18 cellular contexts compared by ENCODE assay signal in the genomic region with DNA sequence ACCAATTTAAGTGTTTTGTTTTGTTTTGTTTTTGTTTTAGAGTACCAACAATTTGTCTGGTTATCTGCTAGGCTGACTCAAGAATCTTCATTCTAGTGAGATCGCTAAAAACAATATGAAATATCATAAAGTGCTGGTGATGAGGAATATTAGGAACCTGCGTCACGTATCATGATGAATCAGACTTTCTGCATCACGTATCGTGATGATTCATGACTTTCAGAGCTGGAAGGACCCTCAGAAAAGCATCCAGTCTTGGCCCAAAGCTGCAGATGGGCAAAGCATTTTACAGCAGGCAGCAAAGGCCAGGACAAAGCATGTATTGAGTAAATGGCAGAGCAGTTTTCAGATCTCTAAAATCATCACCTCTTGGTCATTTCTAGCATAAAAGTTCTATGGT.
DNase-seq lines count a peak whose midpoint lies in the region; FAIRE-seq and TF ChIP-seq lines count a peak whose summit lies in the region.
"Had no signal": no experiment of that assay in that cellular context is flagged by ENCODE, and none has a peak within 500 bp of the region (broad histone marks: within the 10 kb centered on the region; RNA-seq: fewer than 3 reads in every experiment).

No MANE protein-coding gene starts in this region.

- H3K27me3 ChIP-seq in astrocyte (ENCODE audit: insufficient read depth, low read length), result no peaks in the 10 kb centered on the region
- H3K27me3 ChIP-seq: esophagus squamous epithelium had no signal

- no peak for FAIRE-seq in HTR-8/SVneo (lab: Jason Lieb, UNC)
- peak; percentile 77 for FAIRE-seq in astrocyte (lab: Jason Lieb, UNC)

- H3K9me3 Mint-ChIP-seq in astrocyte (ENCODE audit: unreplicated experiment), result no peaks in the 10 kb centered on the region
- H3K9me3 Mint-ChIP-seq: activated T-helper 1 cell treated with anti-CD3 and anti-CD28 coated beads, Interleukin-12 subunit alpha, Interleukin-12 subunit beta, Interleukin-2, Interleukin-4 antibody, amounts not matched to agents 30 ng/mL and 10 ng/mL and 1 ng/mL, durations not matched to agents 14 hours and 24 hours and 36 hours; immature natural killer cell; stimulated activated effector memory CD8-positive, alpha-beta T cell treated with anti-CD3 and anti-CD28 coated beads, Interleukin-12 subunit alpha, Interleukin-12 subunit beta, amount 100 ng/mL, for 72 hours had no signal

- H3K4me1 ChIP-seq in astrocyte (ENCODE audit: insufficient read depth, low read length), result peaks cover 30% of the 10 kb centered on the region

- no peaks in the 10 kb centered on the region for H3K9me3 ChIP-seq in astrocyte (ENCODE audit: insufficient read depth, low read depth, low read length)
- H3K9me3 ChIP-seq: Caco-2, esophagus squamous epithelium, thoracic aorta had no signal

- H3K27ac ChIP-seq in astrocyte (ENCODE audit: low read depth, low read length), result peak overlapping the region; percentile 96
- H3K27ac ChIP-seq: esophagus squamous epithelium, thoracic aorta had no signal

- DNase-seq in HTR-8/SVneo (ENCODE audit: insufficient read length, low spot score) (peak; percentile 22), astrocyte (ENCODE audit: low read depth) (peak; percentile 84), fibroblast of peridontal ligament (ENCODE audit: extremely low read depth) (peak; percentile 63), CD1c-positive myeloid dendritic cell (ENCODE audit: extremely low spot score) (no peak), SKM-1 (lab: John Stamatoyannopoulos, UW; ENCODE audit: unreplicated experiment) (no peak), NCI-H2081 (lab: John Stamatoyannopoulos, UW) (no peak)
- DNase-seq in stimulated activated naive CD4-positive, alpha-beta T cell (lab: John Stamatoyannopoulos, UW), result no peak
- DNase-seq: Caco-2, esophagus squamous epithelium, immature natural killer cell, NCI-H1694 treated with DMSO at 0.1 percent for 48 hours, NCI-H774, OCI-M1 had no signal

- H3K36me3 Mint-ChIP-seq in astrocyte (ENCODE audit: low read depth, unreplicated experiment), result no peaks in the 10 kb centered on the region
- H3K36me3 Mint-ChIP-seq: activated naive CD8-positive, alpha-beta T cell; immature natural killer cell; stimulated activated effector memory CD8-positive, alpha-beta T cell treated with anti-CD3 and anti-CD28 coated beads, Interleukin-12 subunit alpha, Interleukin-12 subunit beta, amount 100 ng/mL, for 72 hours had no signal

- no peak overlapping the region for H3K4me3 ChIP-seq in astrocyte (ENCODE audit: insufficient read depth, low read depth, low read length)
- H3K4me3 ChIP-seq: esophagus squamous epithelium, thoracic aorta had no signal

- H3K4me1 Mint-ChIP-seq in astrocyte (ENCODE audit: low read depth, unreplicated experiment), result peaks cover 40% of the 10 kb centered on the region
- H3K4me1 Mint-ChIP-seq: B cell; immature natural killer cell; stimulated activated effector memory CD8-positive, alpha-beta T cell treated with anti-CD3 and anti-CD28 coated beads, Interleukin-12 subunit alpha, Interleukin-12 subunit beta, amount 100 ng/mL, for 72 hours had no signal

- H3K4me2 ChIP-seq in astrocyte (ENCODE audit: low read length), result peak overlapping the region; percentile 18

- TF ChIP-seq CTCF in astrocyte (IDR thresholded peaks at IDR 0.05; ENCODE audit: insufficient read depth, low read depth, low read length), result no peak

- no peak overlapping the region for H3K27ac Mint-ChIP-seq in astrocyte (ENCODE audit: unreplicated experiment)
- H3K27ac Mint-ChIP-seq: activated naive CD8-positive, alpha-beta T cell; activated T-helper 1 cell treated with anti-CD3 and anti-CD28 coated beads, Interleukin-12 subunit alpha, Interleukin-12 subunit beta, Interleukin-2, Interleukin-4 antibody, amounts not matched to agents 30 ng/mL and 10 ng/mL and 1 ng/mL, durations not matched to agents 14 hours and 24 hours and 36 hours; B cell; immature natural killer cell; stimulated activated effector memory CD8-positive, alpha-beta T cell treated with anti-CD3 and anti-CD28 coated beads, Interleukin-12 subunit alpha, Interleukin-12 subunit beta, amount 100 ng/mL, for 72 hours had no signal

- no peak overlapping the region for H3K4me3 Mint-ChIP-seq in astrocyte (ENCODE audit: unreplicated experiment)
- H3K4me3 Mint-ChIP-seq: activated naive CD8-positive, alpha-beta T cell; activated T-helper 1 cell treated with anti-CD3 and anti-CD28 coated beads, Interleukin-12 subunit alpha, Interleukin-12 subunit beta, Interleukin-2, Interleukin-4 antibody, amounts not matched to agents 30 ng/mL and 10 ng/mL and 1 ng/mL, durations not matched to agents 14 hours and 24 hours and 36 hours; B cell; immature natural killer cell; stimulated activated effector memory CD8-positive, alpha-beta T cell treated with anti-CD3 and anti-CD28 coated beads, Interleukin-12 subunit alpha, Interleukin-12 subunit beta, amount 100 ng/mL, for 72 hours had no signal

- H3K9ac ChIP-seq in astrocyte (ENCODE audit: low read length), result peak overlapping the region; percentile 67

- H3K36me3 ChIP-seq in astrocyte (ENCODE audit: insufficient read depth, low read length), result no peaks in the 10 kb centered on the region
- H3K36me3 ChIP-seq: esophagus squamous epithelium, thoracic aorta had no signal

- H3K27me3 Mint-ChIP-seq in astrocyte (ENCODE audit: low read depth, unreplicated experiment), result no peaks in the 10 kb centered on the region
- H3K27me3 Mint-ChIP-seq: activated naive CD8-positive, alpha-beta T cell; B cell had no signal

- H3K79me2 ChIP-seq in astrocyte (ENCODE audit: insufficient read depth, low read length), result no peaks in the 10 kb centered on the region

- no peaks in the 10 kb centered on the region for H4K20me1 ChIP-seq in astrocyte (ENCODE audit: insufficient read depth, low read length)

- H2AFZ ChIP-seq in astrocyte (ENCODE audit: low read depth, low read length), result no peak overlapping the region

Comparison
In these comparisons a context has a peak if more than half of its experiments do, and no peak if none do; other contexts are left out.
1. DNase-seq: peak in HTR-8/SVneo (single experiment), astrocyte (single experiment) and fibroblast of peridontal ligament (single experiment); none in CD1c-positive myeloid dendritic cell (single experiment), SKM-1 (single experiment), NCI-H2081 (0 of 2) and stimulated activated naive CD4-positive, alpha-beta T cell (0 of 6).